26 cellular contexts compared by ENCODE assay signal in genomic region chr12:105141320-105141918, GRCh38. TPM values are rescaled to one million over a fixed set of nuclear protein-coding genes. Genes with fewer than 3 reads are reported as not detected.
DNase-seq lines count a peak whose midpoint lies in the region; ATAC-seq, FAIRE-seq and TF ChIP-seq lines count a peak whose summit lies in the region.
"Had no signal": no experiment of that assay in that cellular context is flagged by ENCODE, and none has a peak within 500 bp of the region (broad histone marks: within the 10 kb centered on the region; RNA-seq: fewer than 3 reads in every experiment).

No MANE protein-coding gene starts in this region.

- CTCF ChIA-PET in IMR-90 (lab: Yijun Ruan, JAX), result interaction anchor here (0.6 to 0.7 kb wide), 2 partner anchors 17 to 31 kb away, joined by 3 to 4 read pairs; no protein-coding TSS in a partner anchor

- H3K27ac Mint-ChIP-seq in T-helper 17 cell, result peak overlapping the region; percentile 53
- H3K27ac Mint-ChIP-seq in endodermal cell, result peak overlapping the region; percentile 18
- peak overlapping the region; percentile 8 for H3K27ac Mint-ChIP-seq in progenitor cell of endocrine pancreas
- no peak overlapping the region for H3K27ac Mint-ChIP-seq in activated CD4-positive, alpha-beta T cell treated with anti-CD3 and anti-CD28 coated beads, Interleukin-2, amount 10 ng/mL, durations not matched to agents 24 days and 14 days

- no peaks in the 10 kb centered on the region for H3K9me3 Mint-ChIP-seq in endodermal cell
- no peaks in the 10 kb centered on the region for H3K9me3 Mint-ChIP-seq in progenitor cell of endocrine pancreas (ENCODE audit: low read depth)
- no peaks in the 10 kb centered on the region for H3K9me3 Mint-ChIP-seq in activated CD4-positive, alpha-beta T cell treated with anti-CD3 and anti-CD28 coated beads, Interleukin-2, amount 10 ng/mL, durations not matched to agents 24 days and 14 days

- no peak overlapping the region for H3K23ac ChIP-seq in IMR-90 (ENCODE audit: low read depth, low read length)

- H2BK20ac ChIP-seq in IMR-90 (ENCODE audit: low read depth, low read length), result no peak overlapping the region

- H3K9me1 ChIP-seq in IMR-90 (ENCODE audit: insufficient read depth, low read length), result peaks cover 6% of the 10 kb centered on the region

- no peak overlapping the region for H3K4me3 ChIP-seq in IMR-90 (ENCODE audit: insufficient read depth, low read depth, low read length)
- no peak overlapping the region for H3K4me3 ChIP-seq in endodermal cell (ENCODE audit: low read length)
- H3K4me3 ChIP-seq: BLaER1 treated with 17β-estradiol and CSF1 and Interleukin-3, amounts not matched to agents 10 nM and 100 nM; SJSA1 had no signal

- no peaks in the 10 kb centered on the region for H3K27me3 ChIP-seq in IMR-90 (ENCODE audit: control insufficient read depth, insufficient read depth, low read length)
- no peaks in the 10 kb centered on the region for H3K27me3 ChIP-seq in endodermal cell (ENCODE audit: control insufficient read depth, insufficient read depth, low read length, poor library complexity, severe bottlenecking)
- H3K27me3 ChIP-seq: BLaER1 treated with 17β-estradiol and CSF1 and Interleukin-3, amounts not matched to agents 10 nM and 100 nM; SJSA1 had no signal

- H3K4me1 ChIP-seq in IMR-90 (ENCODE audit: control insufficient read depth, insufficient read depth, low read length), result peaks cover 3% of the 10 kb centered on the region
- H3K4me1 ChIP-seq in endodermal cell (ENCODE audit: control insufficient read depth, insufficient read depth, low read length), result peaks cover 10% of the 10 kb centered on the region
- H3K4me1 ChIP-seq: BLaER1 treated with 17β-estradiol and CSF1 and Interleukin-3, amounts not matched to agents 10 nM and 100 nM; SJSA1 had no signal

- H3K4me1 Mint-ChIP-seq in T-helper 17 cell, result peaks cover 8% of the 10 kb centered on the region
- peaks cover 15% of the 10 kb centered on the region for H3K4me1 Mint-ChIP-seq in endodermal cell
- H3K4me1 Mint-ChIP-seq in progenitor cell of endocrine pancreas (ENCODE audit: low read depth), result no peaks in the 10 kb centered on the region
- no peaks in the 10 kb centered on the region for H3K4me1 Mint-ChIP-seq in activated CD4-positive, alpha-beta T cell treated with anti-CD3 and anti-CD28 coated beads, Interleukin-2, amount 10 ng/mL, durations not matched to agents 24 days and 14 days

- H2BK120ac ChIP-seq in IMR-90 (ENCODE audit: low read depth, low read length), result no peak overlapping the region

- FAIRE-seq in D721Med (lab: Jason Lieb, UNC), result no peak
- FAIRE-seq: GM18507, H54, RCC 7860 had no signal

- no peak overlapping the region for H3K4ac ChIP-seq in IMR-90 (ENCODE audit: low read depth, low read length)

- POLR2A ChIA-PET in IMR-90 (lab: Charles Lee; ENCODE audit: unreplicated experiment), result no interaction called here

- H4K8ac ChIP-seq in IMR-90 (ENCODE audit: low read depth in 2 of 2, low read length in 2 of 2), result no peak overlapping the region

- peaks cover 9% of the 10 kb centered on the region; the same call in 1 of the 2 replicates for H4K20me1 ChIP-seq in IMR-90 (ENCODE audit: insufficient read depth, low read length)

- no peak overlapping the region for H3K9ac ChIP-seq in IMR-90 (ENCODE audit: low read depth, low read length)
- H3K9ac ChIP-seq in endodermal cell (ENCODE audit: extremely low read depth, low read length, poor library complexity, severe bottlenecking), result no peak overlapping the region
- H3K9ac ChIP-seq: BLaER1 treated with 17β-estradiol and CSF1 and Interleukin-3, amounts not matched to agents 10 nM and 100 nM; KMS-11 had no signal

- intact Hi-C loops in IMR-90 (cut with micrococcal nuclease), result no loop called here
- intact Hi-C loops in activated CD4-positive, alpha-beta T cell treated with anti-CD3 and anti-CD28 coated beads, Interleukin-2, amount 10 ng/mL, durations not matched to agents 24 days and 14 days (cut with micrococcal nuclease), result no loop called here

- TF ChIP-seq CTCF in IMR-90 (conservative IDR thresholded peaks at IDR 0.05; ENCODE audit: low read depth, low read length) (no peak), endodermal cell (conservative IDR thresholded peaks at IDR 0.05) (no peak), progenitor cell of endocrine pancreas (IDR thresholded peaks at IDR 0.05; ENCODE audit: unreplicated experiment) (no peak), D721Med (IDR thresholded peaks at IDR 0.05; ENCODE audit: insufficient read depth, missing control alignments) (no peak)

- no peak overlapping the region for H3K18ac ChIP-seq in IMR-90 (ENCODE audit: low read depth, low read length)

- 90% methylated on average over 2 of the region's 6 CpGs; no CpG with 5 or more reads in 1 of the 2 experiments for WGBS in IMR-90 (ENCODE audit: extremely low coverage in 2 of 2, insufficient read length in 1 of 2), 2 experiments
- WGBS in endodermal cell (ENCODE audit: insufficient coverage in 1 of 2, insufficient read length in 1 of 2), 2 experiments, result 88 to 92% methylated on average over 4 to 5 of the region's 6 CpGs

- in situ Hi-C loops in IMR-90 (cut with MboI; ENCODE audit: low sequenced_read_pairs), result no loop called here

- no peaks in the 10 kb centered on the region for H3K36me3 Mint-ChIP-seq in T-helper 17 cell (ENCODE audit: low read depth)
- peaks cover 43% of the 10 kb centered on the region for H3K36me3 Mint-ChIP-seq in endodermal cell (ENCODE audit: low read depth)
- H3K36me3 Mint-ChIP-seq in progenitor cell of endocrine pancreas (ENCODE audit: insufficient read depth), result peaks cover 23% of the 10 kb centered on the region
- peaks cover 51% of the 10 kb centered on the region for H3K36me3 Mint-ChIP-seq in activated CD4-positive, alpha-beta T cell treated with anti-CD3 and anti-CD28 coated beads, Interleukin-2, amount 10 ng/mL, durations not matched to agents 24 days and 14 days (ENCODE audit: low read depth)

- no peak overlapping the region for H3K14ac ChIP-seq in IMR-90 (replicated peaks; ENCODE audit: low read depth, low read length)

- DNase-seq in IMR-90, result no peak
- DNase-seq in T-helper 17 cell, result no peak
- no peak for DNase-seq in endodermal cell
- DNase-seq in progenitor cell of endocrine pancreas (ENCODE audit: low spot score, unreplicated experiment), result no peak
- DNase-seq in activated CD4-positive, alpha-beta T cell treated with anti-CD3 and anti-CD28 coated beads, Interleukin-2, amount 10 ng/mL, durations not matched to agents 24 days and 14 days, result no peak
- DNase-seq in NCI-H524 treated with DMSO at 0.1 percent for 48 hours (lab: John Stamatoyannopoulos, UW), result no peak
- DNase-seq in D721Med (ENCODE audit: insufficient read length, low spot score), result no peak
- DNase-seq: ACHN, DMS53, GDM1, NCI-H1092 treated with DMSO at 0.1 percent for 48 hours, NCI-H1436 treated with DMSO at 0.1 percent for 48 hours, NCI-H2029, NCI-H2227 treated with DMSO at 0.1 percent for 48 hours, NCI-H510A, NCI-H748 treated with DMSO at 0.1 percent for 48 hours, SW 1271 had no signal

- no peak overlapping the region for H4K91ac ChIP-seq in IMR-90 (ENCODE audit: insufficient read depth, low read depth, low read length)

- H3K27ac ChIP-seq in IMR-90 (ENCODE audit: insufficient read depth, low read length) (no peak overlapping the region), endodermal cell (ENCODE audit: low read depth, low read length) (no peak overlapping the region)
- H3K27ac ChIP-seq: BLaER1 treated with 17β-estradiol and CSF1 and Interleukin-3, amounts not matched to agents 10 nM and 100 nM; HL-60; KMS-11; SJSA1 had no signal

- no peak overlapping the region for H2AFZ ChIP-seq in IMR-90 (replicated peaks; ENCODE audit: low read length, poor library complexity)

- H3K36me3 ChIP-seq in IMR-90 (ENCODE audit: control insufficient read depth, insufficient read depth, low read length), result peaks cover 23% of the 10 kb centered on the region
- peaks cover 87% of the 10 kb centered on the region for H3K36me3 ChIP-seq in endodermal cell (ENCODE audit: control insufficient read depth, insufficient read depth, low read length)

- TF ChIP-seq RAD21 in IMR-90 (IDR thresholded peaks at IDR 0.05; ENCODE audit: low read length), result no peak

- H3K79me1 ChIP-seq in IMR-90 (ENCODE audit: low read depth in 1 of 2, low read length in 2 of 2), result peaks cover 10 to 12% of the 10 kb centered on the region in 2 experiments; a peak in 3 of 4 replicates

- no peak overlapping the region for H3K4me2 ChIP-seq in IMR-90 (ENCODE audit: low read depth, low read length)
- H3K4me2 ChIP-seq: BLaER1 treated with 17β-estradiol and CSF1 and Interleukin-3, amounts not matched to agents 10 nM and 100 nM; KMS-11 had no signal

- BruUV-seq in IMR-90 (replicated peaks; lab: Mats Ljungman, UMichigan), result TSS peak; percentile 34

- no peak overlapping the region for H2BK15ac ChIP-seq in IMR-90 (ENCODE audit: low read depth, low read length)

- H2BK5ac ChIP-seq in IMR-90 (ENCODE audit: low read depth, low read length, poor library complexity, severe bottlenecking), result no peak overlapping the region

- ATAC-seq in IMR-90 (ENCODE audit: low read depth), result no peak
- no peak for ATAC-seq in T-helper 17 cell
- ATAC-seq in HG02852 (IDR thresholded peaks at IDR 0.05; ENCODE audit: unreplicated experiment), result no peak

- H3K4me3 Mint-ChIP-seq in T-helper 17 cell (no peak overlapping the region), endodermal cell (no peak overlapping the region), progenitor cell of endocrine pancreas (ENCODE audit: low read depth) (no peak overlapping the region)
- H3K4me3 Mint-ChIP-seq in activated CD4-positive, alpha-beta T cell treated with anti-CD3 and anti-CD28 coated beads, Interleukin-2, amount 10 ng/mL, durations not matched to agents 24 days and 14 days, result no peak overlapping the region

- no peak overlapping the region for H4K5ac ChIP-seq in IMR-90 (ENCODE audit: low read depth, low read length)

- H2AK9ac ChIP-seq in IMR-90 (replicated peaks; ENCODE audit: low read depth, low read length, poor library complexity), result no peak overlapping the region

- H3K9me3 ChIP-seq in IMR-90 (ENCODE audit: control insufficient read depth, insufficient read depth, low read length), result no peaks in the 10 kb centered on the region
- no peaks in the 10 kb centered on the region for H3K9me3 ChIP-seq in T-helper 17 cell (ENCODE audit: control insufficient read depth, low read length, poor library complexity, severe bottlenecking)
- H3K9me3 ChIP-seq in endodermal cell (ENCODE audit: control insufficient read depth, low read length), result no peaks in the 10 kb centered on the region
- H3K9me3 ChIP-seq: BLaER1 treated with 17β-estradiol and CSF1 and Interleukin-3, amounts not matched to agents 10 nM and 100 nM; SJSA1 had no signal

- no peaks in the 10 kb centered on the region for H3K27me3 Mint-ChIP-seq in T-helper 17 cell
- no peaks in the 10 kb centered on the region for H3K27me3 Mint-ChIP-seq in endodermal cell (ENCODE audit: insufficient read depth)
- no peaks in the 10 kb centered on the region for H3K27me3 Mint-ChIP-seq in progenitor cell of endocrine pancreas
- H3K27me3 Mint-ChIP-seq in activated CD4-positive, alpha-beta T cell treated with anti-CD3 and anti-CD28 coated beads, Interleukin-2, amount 10 ng/mL, durations not matched to agents 24 days and 14 days, result no peaks in the 10 kb centered on the region

- dilution Hi-C loops in IMR-90 (cut with HindIII; ENCODE audit: low sequenced_read_pairs, unreplicated experiment), result no loop called here

- H3K56ac ChIP-seq in IMR-90 (ENCODE audit: extremely low read depth, insufficient read depth, low read length), result no peak overlapping the region

- H2AK5ac ChIP-seq in IMR-90 (ENCODE audit: low read depth, low read length), result no peak overlapping the region

- no peak for TF ChIP-seq POLR2A in IMR-90 (IDR thresholded peaks at IDR 0.05; ENCODE audit: low read depth, low read length)

RNA-seq across cellular contexts. Expression of gene WASHC4, which starts 33.9 kb away (rescaled TPM):
- total RNA-seq in IMR-90 (2012; rRNA removed), result 47.0 and 85.5 TPM in 2 replicates
- 12.7 and 16.4 TPM in 2 replicates for polyA plus RNA-seq in IMR-90 (2012; rRNA removed)
- 1.2 and 1.9 TPM in 2 replicates for polyA plus RNA-seq in IMR-90 (2012; cell fraction: cytosol; rRNA removed)
- 2.2 and 30.6 TPM in 2 replicates for polyA plus RNA-seq in IMR-90 (2012; cell fraction: nucleus; rRNA removed; ENCODE audit: low replicate concordance)
- total RNA-seq in T-helper 17 cell, result 10 to 100 TPM; 38.5 to 45.3 TPM
- 10 to 100 TPM; 39.7 to 40.6 TPM for total RNA-seq in endodermal cell
- polyA plus RNA-seq in endodermal cell (2013, experiment 1 of 2), result 32.6 TPM
- polyA plus RNA-seq in endodermal cell (2013, experiment 2 of 2), result 30.3 TPM
- 50.1 and 52.7 TPM in 2 replicates for total RNA-seq in progenitor cell of endocrine pancreas
- total RNA-seq in activated CD4-positive, alpha-beta T cell treated with anti-CD3 and anti-CD28 coated beads, Interleukin-2, amount 10 ng/mL, durations not matched to agents 24 days and 14 days, result 31.5 and 36.5 TPM in 2 replicates

RNA-seq across cellular contexts. Expression of gene ALDH1L2, which starts 57.2 kb away (rescaled TPM):
- 16.7 and 22.8 TPM in 2 replicates for total RNA-seq in IMR-90 (2012; rRNA removed)
- 16.2 and 21.1 TPM in 2 replicates for polyA plus RNA-seq in IMR-90 (2012; rRNA removed)
- polyA plus RNA-seq in IMR-90 (2012; cell fraction: cytosol; rRNA removed), result 5.6 and 6.7 TPM in 2 replicates
- 6.2 and 38.4 TPM in 2 replicates for polyA plus RNA-seq in IMR-90 (2012; cell fraction: nucleus; rRNA removed; ENCODE audit: low replicate concordance)
- under 1 TPM in 1 of 2 donors, not detected in 1; 0.20 TPM for total RNA-seq in T-helper 17 cell
- under 1 TPM; 0.22 to 0.27 TPM for total RNA-seq in endodermal cell
- polyA plus RNA-seq in endodermal cell (2013, experiment 1 of 2), result 2.5 TPM
- polyA plus RNA-seq in endodermal cell (2013, experiment 2 of 2), result 1.4 TPM
- 0.69 and 1.5 TPM in 2 replicates for total RNA-seq in progenitor cell of endocrine pancreas
- 1.3 and 1.5 TPM in 2 replicates for total RNA-seq in activated CD4-positive, alpha-beta T cell treated with anti-CD3 and anti-CD28 coated beads, Interleukin-2, amount 10 ng/mL, durations not matched to agents 24 days and 14 days
- total RNA-seq: HT-29 had no signal
